8 cellular contexts compared by ENCODE assay signal in the genomic region with DNA sequence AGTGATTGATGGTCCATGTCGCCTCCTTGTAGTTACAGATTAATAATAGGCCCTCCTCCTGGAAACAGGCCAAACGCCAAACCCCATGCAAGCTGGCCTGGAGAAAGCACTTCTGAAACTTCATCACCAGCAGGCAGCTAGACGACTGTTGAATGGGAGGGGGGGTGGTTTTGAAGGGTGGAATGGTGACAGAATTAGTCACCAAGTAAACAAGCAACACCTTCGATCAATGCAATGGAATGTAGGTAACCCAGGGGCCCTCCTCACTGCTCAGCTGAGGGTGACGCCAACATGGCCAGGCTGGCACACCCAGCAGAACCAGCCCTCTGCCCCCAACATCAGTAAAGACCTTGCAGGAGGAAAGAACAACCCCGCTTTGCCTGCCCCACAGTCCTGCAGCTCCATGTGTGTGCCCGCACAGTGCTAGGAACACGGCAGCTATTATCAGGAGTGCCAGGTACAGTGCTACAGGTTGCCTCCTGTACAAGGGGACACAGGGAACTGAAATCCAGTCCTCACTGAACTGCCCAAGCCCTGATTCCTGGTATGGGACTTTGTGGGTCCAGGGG. TPM values are rescaled to one million over a fixed set of nuclear protein-coding genes. Genes with fewer than 3 reads are reported as not detected.
DNase-seq lines count a peak whose midpoint lies in the region; ATAC-seq, FAIRE-seq and TF ChIP-seq lines count a peak whose summit lies in the region.

No MANE protein-coding gene starts in this region.

- H3K9me3 Mint-ChIP-seq in glutamatergic neuron (ENCODE audit: unreplicated experiment) = peaks cover 2% of the 10 kb centered on the region

- no peak overlapping the region for H3K4me3 Mint-ChIP-seq in glutamatergic neuron (ENCODE audit: unreplicated experiment)

- peaks cover 8% of the 10 kb centered on the region for H3K4me1 ChIP-seq in keratinocyte (ENCODE audit: control insufficient read depth, extremely low read depth, insufficient read depth, low read length)

- no peak overlapping the region for H3K27ac Mint-ChIP-seq in glutamatergic neuron (ENCODE audit: unreplicated experiment)

- H2AFZ ChIP-seq in keratinocyte (ENCODE audit: control insufficient read depth, low read length) = no peak overlapping the region

- H3K27me3 ChIP-seq in keratinocyte (ENCODE audit: control insufficient read depth, extremely low read depth, insufficient read depth, low read length) (no peaks in the 10 kb centered on the region), WERI-Rb-1 (ENCODE audit: insufficient read depth, low read depth, severe bottlenecking) (peaks cover 87% of the 10 kb centered on the region)

- no peak overlapping the region for H3K9ac ChIP-seq in keratinocyte (ENCODE audit: control insufficient read depth, extremely low read depth, insufficient read depth, low read length)

- H3K9me3 ChIP-seq in keratinocyte (ENCODE audit: control insufficient read depth, low read depth, low read length) = no peaks in the 10 kb centered on the region
- H3K9me3 ChIP-seq in WERI-Rb-1 (ENCODE audit: severe bottlenecking) = no peaks in the 10 kb centered on the region

- H3K36me3 ChIP-seq in keratinocyte (ENCODE audit: control insufficient read depth in 2 of 2, extremely low read depth in 1 of 2, insufficient read depth in 2 of 2, low read length in 2 of 2) (no peaks in the 10 kb centered on the region), WERI-Rb-1 (no peaks in the 10 kb centered on the region)

- H4K20me1 ChIP-seq in keratinocyte (ENCODE audit: control insufficient read depth, extremely low read depth, insufficient read depth, low read length) = no peaks in the 10 kb centered on the region

- H3K27me3 Mint-ChIP-seq in glutamatergic neuron (ENCODE audit: unreplicated experiment) = peaks cover 2% of the 10 kb centered on the region

- peak; percentile 52 for DNase-seq in GM18507 (ENCODE audit: extremely low spot score, insufficient read length, low read depth)
- DNase-seq in NCI-H524 treated with DMSO at 0.1 percent for 48 hours (lab: John Stamatoyannopoulos, UW) = peak; percentile 78
- DNase-seq in keratinocyte (ENCODE audit: low read depth, low spot score) = peak; percentile 48
- no peak for DNase-seq in GM19240 (ENCODE audit: insufficient read length, low spot score)
- DNase-seq in WERI-Rb-1 = no peak
- no peak for DNase-seq in foreskin melanocyte
- no peak for DNase-seq in glutamatergic neuron

- H3K27ac ChIP-seq in keratinocyte (ENCODE audit: control insufficient read depth, insufficient read depth, low read length) = no peak overlapping the region
- no peak overlapping the region for H3K27ac ChIP-seq in WERI-Rb-1

- no peaks in the 10 kb centered on the region for H3K79me2 ChIP-seq in keratinocyte (ENCODE audit: control insufficient read depth, insufficient read depth, low read length)

- H3K36me3 Mint-ChIP-seq in glutamatergic neuron (ENCODE audit: unreplicated experiment) = no peaks in the 10 kb centered on the region

- no peaks in the 10 kb centered on the region for H3K9me1 ChIP-seq in keratinocyte (ENCODE audit: control insufficient read depth, extremely low read depth, insufficient read depth, low read length)

- peak; percentile 85 for FAIRE-seq in GM18507 (lab: Jason Lieb, UNC)
- no peak for FAIRE-seq in keratinocyte (lab: Jason Lieb, UNC)

- dilution Hi-C loops in keratinocyte (cut with MboI; ENCODE audit: extremely low pct_ligation_motif_present, low sequenced_read_pairs) = no loop called here

- no peaks in the 10 kb centered on the region for H3K4me1 Mint-ChIP-seq in glutamatergic neuron (ENCODE audit: low read depth, unreplicated experiment)

- H3K4me2 ChIP-seq in keratinocyte (ENCODE audit: control insufficient read depth, extremely low read depth, insufficient read depth, low read depth, low read length) = peak overlapping the region; percentile 8

- peak; percentile 60 for ATAC-seq in HG02763 (IDR thresholded peaks at IDR 0.05; ENCODE audit: unreplicated experiment)

- H3K4me3 ChIP-seq in keratinocyte (ENCODE audit: control insufficient read depth in 2 of 3, extremely low read depth in 1 of 3, insufficient read depth in 2 of 3, low read depth in 1 of 3, low read length in 3 of 3) (no peak overlapping the region), WERI-Rb-1 (ENCODE audit: low read depth, low read length) (no peak overlapping the region)

- TF ChIP-seq CTCF in keratinocyte (optimal IDR thresholded peaks at IDR 0.05 in 1 of 3, IDR thresholded peaks at IDR 0.05 in 1 of 3, conservative IDR thresholded peaks at IDR 0.05 in 1 of 3; ENCODE audit: extremely low read depth in 1 of 3, insufficient read depth in 2 of 3, low read length in 3 of 3) = no peak
- no peak for TF ChIP-seq CTCF in WERI-Rb-1 (IDR thresholded peaks at IDR 0.05; ENCODE audit: low read depth, low read length)
- TF ChIP-seq CTCF in glutamatergic neuron (IDR thresholded peaks at IDR 0.05; ENCODE audit: partially characterized antibody, unreplicated experiment) = no peak

RNA-seq across cellular contexts. Expression of a gene that starts 2.7 kb away (rescaled TPM):
- 0.01 TPM in 1 of 3 replicates, not detected in the others for polyA plus RNA-seq in keratinocyte
- polyA plus RNA-seq in keratinocyte (2011; ENCODE audit: low read depth) = 0.11 TPM
- polyA plus RNA-seq in keratinocyte (2011; cell fraction: cytosol; rRNA removed) = not detected in 2 replicates
- 0.04 TPM in 1 of 2 replicates, not detected in the other for polyA plus RNA-seq in keratinocyte (2011; cell fraction: nucleus; rRNA removed)
- polyA plus RNA-seq in keratinocyte (2012; ENCODE audit: low replicate concordance) = 0.11 TPM in 1 of 2 replicates, not detected in the other
- not detected in 3 replicates for polyA minus RNA-seq in keratinocyte
- not detected for polyA minus RNA-seq in keratinocyte (2011; cell fraction: cytosol; rRNA and poly(A)+ RNA removed)
- polyA minus RNA-seq in keratinocyte (2011; cell fraction: nucleus; rRNA and poly(A)+ RNA removed) = not detected in 2 replicates
- total RNA-seq in glutamatergic neuron (ENCODE audit: unreplicated experiment) = 0.32 TPM

Comparison
In these comparisons a context has a peak if more than half of its experiments do, and no peak if none do; other contexts are left out.
1. DNase-seq: peak in GM18507 (single experiment), NCI-H524 treated with DMSO at 0.1 percent for 48 hours (single experiment) and keratinocyte (single experiment); none in GM19240 (single experiment), WERI-Rb-1 (single experiment), foreskin melanocyte (single experiment) and glutamatergic neuron (single experiment).